In the genomic region with DNA sequence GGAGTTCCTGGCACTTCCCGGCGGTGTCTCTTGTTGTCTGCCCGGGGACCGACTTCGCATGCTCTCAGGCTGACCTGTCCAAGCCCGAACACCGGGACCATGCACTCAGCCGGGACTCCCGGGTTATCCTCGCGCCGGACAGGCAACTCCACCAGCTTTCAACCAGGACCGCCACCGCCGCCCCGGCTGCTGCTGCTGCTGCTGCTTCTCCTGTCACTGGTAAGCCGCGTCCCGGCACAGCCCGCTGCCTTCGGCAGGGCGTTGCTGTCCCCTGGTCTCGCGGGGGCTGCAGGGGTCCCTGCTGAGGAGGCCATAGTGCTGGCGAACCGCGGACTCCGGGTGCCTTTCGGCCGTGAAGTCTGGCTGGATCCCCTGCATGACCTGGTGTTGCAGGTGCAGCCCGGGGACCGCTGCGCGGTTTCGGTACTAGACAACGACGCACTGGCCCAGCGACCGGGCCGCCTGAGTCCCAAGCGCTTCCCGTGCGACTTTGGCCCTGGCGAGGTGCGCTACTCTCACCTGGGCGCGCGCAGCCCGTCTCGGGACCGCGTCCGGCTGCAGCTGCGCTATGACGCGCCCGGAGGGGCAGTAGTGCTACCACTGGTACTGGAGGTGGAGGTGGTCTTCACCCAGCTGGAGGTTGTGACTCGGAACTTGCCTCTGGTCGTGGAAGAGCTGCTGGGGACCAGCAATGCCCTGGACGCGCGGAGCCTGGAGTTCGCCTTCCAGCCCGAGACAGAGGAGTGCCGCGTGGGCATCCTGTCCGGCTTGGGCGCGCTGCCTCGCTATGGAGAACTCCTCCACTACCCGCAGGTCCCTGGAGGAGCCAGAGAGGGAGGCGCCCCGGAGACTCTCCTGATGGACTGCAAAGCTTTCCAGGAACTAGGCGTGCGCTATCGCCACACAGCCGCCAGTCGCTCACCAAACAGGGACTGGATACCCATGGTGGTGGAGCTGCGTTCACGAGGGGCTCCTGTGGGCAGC, we compare ENCODE assay signal across 8 cellular contexts. TPM values are rescaled to one million over a fixed set of nuclear protein-coding genes. Genes with fewer than 3 reads are reported as not detected.
DNase-seq lines count a peak whose midpoint lies in the region; ATAC-seq and TF ChIP-seq lines count a peak whose summit lies in the region.

No MANE protein-coding gene starts in this region.

- H3K4me3 ChIP-seq in SK-N-MC: peak overlapping the region; percentile 77
- peak overlapping the region; percentile 27 to 41 for H3K4me3 ChIP-seq in right atrium auricular region
- peak overlapping the region; percentile 77 for H3K4me3 ChIP-seq in retinal pigment epithelial cell (ENCODE audit: low read length)
- H3K4me3 ChIP-seq in CD4-positive, alpha-beta memory T cell (ENCODE audit: low read length in 2 of 2): no peak overlapping the region

- CTCF ChIA-PET in CD4-positive, alpha-beta memory T cell (lab: Charles Lee; ENCODE audit: partially characterized antibody): no interaction called here

- TF ChIP-seq CTCF in right atrium auricular region (IDR thresholded peaks at IDR 0.05) (no peak), retinal pigment epithelial cell (conservative IDR thresholded peaks at IDR 0.05; ENCODE audit: low read depth, low read length) (no peak), CD14-positive monocyte (IDR thresholded peaks at IDR 0.05) (no peak)

- H3K27ac Mint-ChIP-seq in CD4-positive, alpha-beta memory T cell: no peak overlapping the region
- no peak overlapping the region for H3K27ac Mint-ChIP-seq in CD14-positive monocyte

- H3K36me3 Mint-ChIP-seq in CD4-positive, alpha-beta memory T cell: no peaks in the 10 kb centered on the region
- no peaks in the 10 kb centered on the region for H3K36me3 Mint-ChIP-seq in CD14-positive monocyte

- H3K36me3 ChIP-seq in SK-N-MC (ENCODE audit: insufficient read depth, low read length): no peaks in the 10 kb centered on the region
- no peaks in the 10 kb centered on the region for H3K36me3 ChIP-seq in right atrium auricular region
- no peaks in the 10 kb centered on the region for H3K36me3 ChIP-seq in CD4-positive, alpha-beta memory T cell (ENCODE audit: insufficient read depth, low read length)

- peaks cover 0 to 19% of the 10 kb centered on the region in 2 donors for H3K4me1 ChIP-seq in right atrium auricular region
- no peaks in the 10 kb centered on the region for H3K4me1 ChIP-seq in CD4-positive, alpha-beta memory T cell (ENCODE audit: insufficient read depth, low read length)

- H3K27ac ChIP-seq in SK-N-MC (no peak overlapping the region), right atrium auricular region (no peak overlapping the region)
- H3K27ac ChIP-seq in CD4-positive, alpha-beta memory T cell (ENCODE audit: low read depth, low read length): no peak overlapping the region

- H3K9ac ChIP-seq in SK-N-MC (ENCODE audit: insufficient read length): no peak overlapping the region

- H3K4me1 Mint-ChIP-seq in CD4-positive, alpha-beta memory T cell: peaks cover 3 to 9% (median 5%) of the 10 kb centered on the region in 4 donors
- no peaks in the 10 kb centered on the region for H3K4me1 Mint-ChIP-seq in CD14-positive monocyte

- ATAC-seq in GM19351 (IDR thresholded peaks at IDR 0.05; ENCODE audit: unreplicated experiment): peak; percentile 17
- no peak for ATAC-seq in GM18867 (IDR thresholded peaks at IDR 0.05; ENCODE audit: unreplicated experiment)

- H3K9me3 Mint-ChIP-seq in CD4-positive, alpha-beta memory T cell: peaks cover 0 to 2% (median 0%) of the 10 kb centered on the region in 8 donors
- peaks cover 0 to 5% (median 1%) of the 10 kb centered on the region in 7 donors for H3K9me3 Mint-ChIP-seq in CD14-positive monocyte

- H3K9me3 ChIP-seq in SK-N-MC (ENCODE audit: low read depth, low read length) (no peaks in the 10 kb centered on the region), right atrium auricular region (no peaks in the 10 kb centered on the region)
- no peaks in the 10 kb centered on the region for H3K9me3 ChIP-seq in CD4-positive, alpha-beta memory T cell (ENCODE audit: control insufficient read depth in 1 of 2, low read length in 2 of 2)

- no peak overlapping the region for H3K4me3 Mint-ChIP-seq in CD4-positive, alpha-beta memory T cell
- peak overlapping the region in 1 of 2 donors; percentile 80 for H3K4me3 Mint-ChIP-seq in CD14-positive monocyte

- POLR2A ChIA-PET in CD4-positive, alpha-beta memory T cell (lab: Charles Lee; ENCODE audit: partially characterized antibody): no interaction called here

- peaks cover 0 to 5% of the 10 kb centered on the region in 2 donors for H3K27me3 ChIP-seq in right atrium auricular region
- H3K27me3 ChIP-seq in CD4-positive, alpha-beta memory T cell (ENCODE audit: insufficient read depth, low read length): no peaks in the 10 kb centered on the region

- no peak for DNase-seq in SK-N-MC (ENCODE audit: low read depth, low spot score)
- DNase-seq in right atrium auricular region (ENCODE audit: low spot score): no peak
- DNase-seq in retinal pigment epithelial cell (ENCODE audit: low read depth): no peak
- DNase-seq in CD4-positive, alpha-beta memory T cell: no peak
- DNase-seq in T-helper 9 cell: no peak
- no peak for DNase-seq in CD14-positive monocyte (ENCODE audit: low spot score)

- peaks cover 7 to 11% of the 10 kb centered on the region in 2 donors for H3K27me3 Mint-ChIP-seq in CD4-positive, alpha-beta memory T cell
- H3K27me3 Mint-ChIP-seq in CD14-positive monocyte (ENCODE audit: low read depth in 3 of 3): peaks cover 23 to 36% (median 27%) of the 10 kb centered on the region in 3 donors

- intact Hi-C loops in CD4-positive, alpha-beta memory T cell (cut with micrococcal nuclease): no loop called here
- intact Hi-C loops in CD14-positive monocyte (cut with micrococcal nuclease): no loop called here

RNA-seq across cellular contexts. Expression of a gene that starts 0.7 kb away (rescaled TPM):
- under 1 TPM in 1 of 2 donors, not detected in 1; 0.20 TPM for total RNA-seq in right atrium auricular region
- total RNA-seq in CD4-positive, alpha-beta memory T cell: not detected
- polyA plus RNA-seq in CD4-positive, alpha-beta memory T cell: not detected
- not detected for polyA plus RNA-seq in CD14-positive monocyte

Comparison
In these comparisons a context has a peak if more than half of its experiments do, and no peak if none do; other contexts are left out.
1. H3K4me3 ChIP-seq: peak in SK-N-MC (single experiment), right atrium auricular region (2 of 2) and retinal pigment epithelial cell (single experiment); none in CD4-positive, alpha-beta memory T cell (0 of 2).